In the genomic region with DNA sequence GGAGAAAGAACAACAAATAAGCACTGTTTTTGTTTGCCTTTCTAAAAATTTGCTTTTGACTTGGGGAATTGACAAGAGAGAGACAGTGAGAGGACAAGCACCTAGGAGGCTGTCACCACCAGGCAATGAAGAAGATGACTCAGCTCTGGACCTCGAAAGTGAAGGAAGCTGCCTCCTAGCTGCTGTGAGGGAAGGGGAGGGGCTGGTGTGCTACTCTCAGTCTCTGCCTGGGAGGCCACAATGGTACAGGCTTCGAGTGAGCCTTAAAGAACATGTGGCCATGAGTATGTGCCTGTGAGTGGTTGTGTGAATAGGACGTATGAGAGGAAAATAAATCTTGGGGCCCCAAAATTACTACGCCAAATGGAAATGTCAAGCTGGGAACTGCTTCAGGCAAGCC, we compare ENCODE assay signal across 2 cellular contexts.
A peak's percentile ranks its signal among the peaks of the same experiment; 100 is the strongest.
TF ChIP-seq lines count a peak whose summit lies in the region.

No MANE protein-coding gene starts in this region.

TF ChIP-seq in GM23338, 12 proteins besides CTCF, POLR2A, EP300 and RAD21:
- TF ChIP-seq ZNF331 (CRISPR knock-in tag; IDR thresholded peaks at IDR 0.05; ENCODE audit: low read depth): 0 out of 2 replicates have a peak, but pooled peaks have one; percentile 14
- TF ChIP-seq, protein P1, sequence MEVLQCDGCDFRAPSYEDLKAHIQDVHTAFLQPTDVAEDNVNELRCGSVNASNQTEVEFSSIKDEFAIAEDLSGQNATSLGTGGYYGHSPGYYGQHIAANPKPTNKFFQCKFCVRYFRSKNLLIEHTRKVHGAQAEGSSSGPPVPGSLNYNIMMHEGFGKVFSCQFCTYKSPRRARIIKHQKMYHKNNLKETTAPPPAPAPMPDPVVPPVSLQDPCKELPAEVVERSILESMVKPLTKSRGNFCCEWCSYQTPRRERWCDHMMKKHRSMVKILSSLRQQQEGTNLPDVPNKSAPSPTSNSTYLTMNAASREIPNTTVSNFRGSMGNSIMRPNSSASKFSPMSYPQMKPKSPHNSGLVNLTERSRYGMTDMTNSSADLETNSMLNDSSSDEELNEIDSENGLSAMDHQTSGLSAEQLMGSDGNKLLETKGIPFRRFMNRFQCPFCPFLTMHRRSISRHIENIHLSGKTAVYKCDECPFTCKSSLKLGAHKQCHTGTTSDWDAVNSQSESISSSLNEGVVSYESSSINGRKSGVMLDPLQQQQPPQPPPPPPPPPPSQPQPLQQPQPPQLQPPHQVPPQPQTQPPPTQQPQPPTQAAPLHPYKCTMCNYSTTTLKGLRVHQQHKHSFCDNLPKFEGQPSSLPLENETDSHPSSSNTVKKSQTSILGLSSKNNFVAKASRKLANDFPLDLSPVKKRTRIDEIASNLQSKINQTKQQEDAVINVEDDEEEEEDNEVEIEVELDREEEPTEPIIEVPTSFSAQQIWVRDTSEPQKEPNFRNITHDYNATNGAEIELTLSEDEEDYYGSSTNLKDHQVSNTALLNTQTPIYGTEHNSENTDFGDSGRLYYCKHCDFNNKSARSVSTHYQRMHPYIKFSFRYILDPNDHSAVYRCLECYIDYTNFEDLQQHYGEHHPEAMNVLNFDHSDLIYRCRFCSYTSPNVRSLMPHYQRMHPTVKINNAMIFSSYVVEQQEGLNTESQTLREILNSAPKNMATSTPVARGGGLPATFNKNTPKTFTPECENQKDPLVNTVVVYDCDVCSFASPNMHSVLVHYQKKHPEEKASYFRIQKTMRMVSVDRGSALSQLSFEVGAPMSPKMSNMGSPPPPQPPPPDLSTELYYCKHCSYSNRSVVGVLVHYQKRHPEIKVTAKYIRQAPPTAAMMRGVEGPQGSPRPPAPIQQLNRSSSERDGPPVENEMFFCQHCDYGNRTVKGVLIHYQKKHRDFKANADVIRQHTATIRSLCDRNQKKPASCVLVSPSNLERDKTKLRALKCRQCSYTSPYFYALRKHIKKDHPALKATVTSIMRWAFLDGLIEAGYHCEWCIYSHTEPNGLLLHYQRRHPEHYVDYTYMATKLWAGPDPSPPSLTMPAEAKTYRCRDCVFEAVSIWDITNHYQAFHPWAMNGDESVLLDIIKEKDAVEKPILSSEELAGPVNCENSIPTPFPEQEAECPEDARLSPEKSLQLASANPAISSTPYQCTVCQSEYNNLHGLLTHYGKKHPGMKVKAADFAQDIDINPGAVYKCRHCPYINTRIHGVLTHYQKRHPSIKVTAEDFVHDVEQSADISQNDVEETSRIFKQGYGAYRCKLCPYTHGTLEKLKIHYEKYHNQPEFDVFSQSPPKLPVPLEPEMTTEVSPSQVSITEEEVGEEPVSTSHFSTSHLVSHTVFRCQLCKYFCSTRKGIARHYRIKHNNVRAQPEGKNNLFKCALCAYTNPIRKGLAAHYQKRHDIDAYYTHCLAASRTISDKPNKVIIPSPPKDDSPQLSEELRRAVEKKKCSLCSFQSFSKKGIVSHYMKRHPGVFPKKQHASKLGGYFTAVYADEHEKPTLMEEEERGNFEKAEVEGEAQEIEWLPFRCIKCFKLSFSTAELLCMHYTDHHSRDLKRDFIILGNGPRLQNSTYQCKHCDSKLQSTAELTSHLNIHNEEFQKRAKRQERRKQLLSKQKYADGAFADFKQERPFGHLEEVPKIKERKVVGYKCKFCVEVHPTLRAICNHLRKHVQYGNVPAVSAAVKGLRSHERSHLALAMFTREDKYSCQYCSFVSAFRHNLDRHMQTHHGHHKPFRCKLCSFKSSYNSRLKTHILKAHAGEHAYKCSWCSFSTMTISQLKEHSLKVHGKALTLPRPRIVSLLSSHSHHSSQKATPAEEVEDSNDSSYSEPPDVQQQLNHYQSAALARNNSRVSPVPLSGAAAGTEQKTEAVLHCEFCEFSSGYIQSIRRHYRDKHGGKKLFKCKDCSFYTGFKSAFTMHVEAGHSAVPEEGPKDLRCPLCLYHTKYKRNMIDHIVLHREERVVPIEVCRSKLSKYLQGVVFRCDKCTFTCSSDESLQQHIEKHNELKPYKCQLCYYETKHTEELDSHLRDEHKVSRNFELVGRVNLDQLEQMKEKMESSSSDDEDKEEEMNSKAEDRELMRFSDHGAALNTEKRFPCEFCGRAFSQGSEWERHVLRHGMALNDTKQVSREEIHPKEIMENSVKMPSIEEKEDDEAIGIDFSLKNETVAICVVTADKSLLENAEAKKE (CRISPR knock-in tag; IDR thresholded peaks at IDR 0.05): 0 out of 2 replicates have a peak, but pooled peaks have one; percentile 14
- no peak for TF ChIP-seq EZH2phosphoT487 (IDR thresholded peaks at IDR 0.05; ENCODE audit: unreplicated experiment)

TF ChIP-seq in IMR-90, 13 proteins besides CTCF, POLR2A, EP300 and RAD21:
- TF ChIP-seq MXI1 (IDR thresholded peaks at IDR 0.05; ENCODE audit: borderline replicate concordance, low read depth, low read length) (no peak), RFX5 (IDR thresholded peaks at IDR 0.05; ENCODE audit: low read depth, low read length) (no peak), NFE2L2 (IDR thresholded peaks at IDR 0.05; ENCODE audit: low read depth, low read length) (no peak), MAZ (IDR thresholded peaks at IDR 0.05; ENCODE audit: borderline replicate concordance, low read depth, low read length) (peak; percentile 50; the same call in 1 of the 2 replicates)
